In the genomic region with DNA sequence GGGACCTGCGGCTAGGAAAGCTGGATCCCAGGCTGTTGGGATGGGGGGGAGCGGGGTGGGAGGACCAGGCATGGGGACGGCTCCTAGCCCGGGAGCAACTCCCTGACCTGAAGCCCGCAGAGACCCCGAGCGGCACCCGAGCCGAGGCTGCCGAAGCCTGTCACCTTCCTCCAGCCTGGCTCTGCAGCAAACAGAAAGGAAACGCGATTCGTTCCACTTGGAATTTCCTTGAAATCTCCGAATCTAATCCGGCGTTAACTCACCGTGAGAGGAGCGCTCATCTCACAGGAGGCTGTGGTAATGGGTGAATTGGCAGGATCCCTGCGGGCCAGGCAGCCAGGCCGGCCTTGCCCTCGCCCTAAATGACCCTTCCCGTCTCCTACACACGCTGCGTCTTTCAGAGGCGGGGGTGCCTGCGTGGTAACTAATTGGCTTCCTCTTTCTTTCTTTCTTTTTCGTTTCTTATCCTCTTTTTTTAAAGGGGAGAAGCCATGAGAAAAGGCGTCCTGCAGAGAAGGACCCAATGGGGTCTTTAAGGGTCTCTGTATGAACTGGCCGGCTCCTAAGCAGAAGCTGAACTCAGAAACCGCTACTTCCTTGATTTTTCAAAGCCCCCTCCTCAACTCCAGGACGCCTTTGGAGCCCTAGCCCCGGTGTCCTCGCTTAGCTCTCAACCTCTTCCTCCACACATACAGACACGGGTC, we compare ENCODE assay signal across 10 cellular contexts. TPM values are rescaled to one million over a fixed set of nuclear protein-coding genes. Genes with fewer than 3 reads are reported as not detected.
DNase-seq lines count a peak whose midpoint lies in the region; ATAC-seq and TF ChIP-seq lines count a peak whose summit lies in the region.
"Had no signal": no experiment of that assay in that cellular context is flagged by ENCODE, and none has a peak within 500 bp of the region (broad histone marks: within the 10 kb centered on the region; RNA-seq: fewer than 3 reads in every experiment).

No MANE protein-coding gene starts in this region.

- DNase-seq in cardiac muscle cell (ENCODE audit: low read depth in 1 of 2, low spot score in 1 of 2) (no peak), Right ventricle myocardium superior (no peak), T-cell (no peak), type B pancreatic cell (ENCODE audit: extremely low spot score, unreplicated experiment) (no peak), iPS-NIHi11 (ENCODE audit: low spot score) (no peak), middle frontal gyrus (ENCODE audit: extremely low spot score, low spot score) (no peak)
- no peak for DNase-seq in stimulated activated naive CD4-positive, alpha-beta T cell treated with Interleukin-2 at 50 U/mL for 16 hours (lab: John Stamatoyannopoulos, UW)
- DNase-seq: NK-92 treated with Interleukin-12 subunit alpha and Interleukin-12 subunit beta, amount 100 ng/mL, for 24 hours had no signal

- intact Hi-C loops in Right ventricle myocardium superior (cut with DNase I): no loop called here

- POLR2A ChIA-PET in T-cell (lab: Charles Lee): no interaction called here

- H3K27ac ChIP-seq in cardiac muscle cell: no peak overlapping the region

- no peak for TF ChIP-seq CTCF in cardiac muscle cell (IDR thresholded peaks at IDR 0.05; ENCODE audit: low read depth, low read length)
- TF ChIP-seq CTCF in type B pancreatic cell (conservative IDR thresholded peaks at IDR 0.05): no peak

- no peak for ATAC-seq in Right ventricle myocardium superior (ENCODE audit: poor library complexity)
- no peak for ATAC-seq in T-cell (replicated peaks in 1 of 4)

- H3K27me3 Mint-ChIP-seq in T-cell (peaks cover 67 to 93% of the 10 kb centered on the region in 2 donors), type B pancreatic cell (peaks cover 96% of the 10 kb centered on the region)

- H3K4me1 Mint-ChIP-seq in T-cell: peaks cover 39 to 57% (median 41%) of the 10 kb centered on the region in 3 donors
- H3K4me1 Mint-ChIP-seq in type B pancreatic cell (ENCODE audit: unreplicated experiment): peaks cover 4% of the 10 kb centered on the region

- H3K36me3 Mint-ChIP-seq in T-cell: no peaks in the 10 kb centered on the region
- H3K36me3 Mint-ChIP-seq in type B pancreatic cell: peaks cover 7% of the 10 kb centered on the region

- peaks cover 97% of the 10 kb centered on the region for H3K27me3 ChIP-seq in cardiac muscle cell

- peak overlapping the region; percentile 58 to 78 (median 75) for H3K4me3 Mint-ChIP-seq in T-cell
- peak overlapping the region; percentile 52 for H3K4me3 Mint-ChIP-seq in type B pancreatic cell

- peak overlapping the region in 1 of 2 donors; percentile 49 for H3K27ac Mint-ChIP-seq in T-cell
- H3K27ac Mint-ChIP-seq in type B pancreatic cell: no peak overlapping the region

- peak overlapping the region; percentile 19 for H3K4me3 ChIP-seq in cardiac muscle cell
- H3K4me3 ChIP-seq in iPS-18c (ENCODE audit: insufficient read depth, low read depth, low read length): peak overlapping the region; percentile 52

- H3K4me1 ChIP-seq in cardiac muscle cell (ENCODE audit: low read depth): peaks cover 9% of the 10 kb centered on the region

- H3K9me3 ChIP-seq in cardiac muscle cell (ENCODE audit: low read depth): no peaks in the 10 kb centered on the region
- no peaks in the 10 kb centered on the region for H3K9me3 ChIP-seq in iPS-18c (ENCODE audit: control insufficient read depth, insufficient read depth, low read length)

- H3K36me3 ChIP-seq in cardiac muscle cell: no peaks in the 10 kb centered on the region

- H3K9me3 Mint-ChIP-seq in T-cell (no peaks in the 10 kb centered on the region), type B pancreatic cell (no peaks in the 10 kb centered on the region)

- CTCF ChIA-PET in T-cell (lab: Charles Lee): interaction anchor here in 1 of 2 donors (1.8 kb wide), 1 partner anchor 11 kb away, joined by 5 read pairs; no protein-coding TSS in a partner anchor

RNA-seq across cellular contexts. Expression of a gene that starts 8.5 kb away (rescaled TPM):
- total RNA-seq in cardiac muscle cell (0.88 TPM in 1 of 2 replicates, not detected in the other), Right ventricle myocardium superior (not detected), T-cell (10 to 100 TPM in 1 of 5 donors, 1 to 10 TPM in 4; 1.7 to 12.4 (median 4.4) TPM), type B pancreatic cell (ENCODE audit: low replicate concordance) (not detected in 2 replicates)
- polyA plus RNA-seq in cardiac muscle cell: 0.14 TPM in 1 of 2 replicates, not detected in the other
- total RNA-seq: glomerular endothelial cell had no signal
